ENCODE assay signal across 33 cellular contexts in the genomic region with DNA sequence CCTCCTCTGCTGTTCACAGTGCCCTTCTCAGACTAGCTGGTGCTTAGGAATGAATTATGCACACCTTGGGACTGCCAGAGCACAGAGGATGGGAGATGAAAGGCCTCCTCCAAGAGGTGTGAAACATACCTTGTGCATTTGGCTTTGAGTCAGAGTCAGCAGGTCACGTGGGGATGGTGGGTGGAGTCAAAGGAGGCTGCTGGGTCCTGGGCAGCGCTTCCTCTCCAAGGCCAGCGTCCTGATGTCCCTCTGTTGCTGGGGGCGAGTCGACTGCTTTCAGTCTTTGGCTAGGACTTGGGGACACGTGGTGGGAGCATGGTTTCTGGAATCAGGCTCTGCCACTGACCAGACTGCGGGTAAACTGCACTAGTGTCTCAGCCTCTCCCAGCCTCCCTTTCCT.
DNase-seq lines count a peak whose midpoint lies in the region; ATAC-seq, FAIRE-seq and TF ChIP-seq lines count a peak whose summit lies in the region.
"Had no signal": no experiment of that assay in that cellular context is flagged by ENCODE, and none has a peak within 500 bp of the region (broad histone marks: within the 10 kb centered on the region; RNA-seq: fewer than 3 reads in every experiment).

No MANE protein-coding gene starts in this region.

- BruUV-seq in HCT116 (replicated peaks; lab: Mats Ljungman, UMichigan): no TSS peak
- BruUV-seq in K562 (replicated peaks; lab: Mats Ljungman, UMichigan): no TSS peak

- H3K27me3 Mint-ChIP-seq in activated CD4-positive, alpha-beta T cell treated with anti-CD3 and anti-CD28 coated beads for 36 hours: no peaks in the 10 kb centered on the region
- H3K27me3 Mint-ChIP-seq: stimulated activated naive CD8-positive, alpha-beta T cell treated with anti-CD3 and anti-CD28 coated beads, Interleukin-15, Interleukin-2, amounts not matched to agents 100 ng/mL and 50 ng/mL, for 24 hours had no signal

- H3K4me3 ChIP-seq in HCT116 (replicated peaks in 1 of 2; ENCODE audit: low read depth in 1 of 2, low read length in 2 of 2) (no peak overlapping the region), K562 (no peak overlapping the region), right lobe of liver (no peak overlapping the region)
- H3K4me3 ChIP-seq: adrenal gland, colonic mucosa, esophagus squamous epithelium, SJCRH30, smooth muscle cell, tibial artery had no signal

- no peak overlapping the region for H3K27ac Mint-ChIP-seq in activated CD4-positive, alpha-beta T cell treated with anti-CD3 and anti-CD28 coated beads for 36 hours
- H3K27ac Mint-ChIP-seq: B cell; effector memory CD8-positive, alpha-beta T cell; stimulated activated naive CD8-positive, alpha-beta T cell treated with anti-CD3 and anti-CD28 coated beads, Interleukin-15, Interleukin-2, amounts not matched to agents 100 ng/mL and 50 ng/mL, for 24 hours; T-helper 17 cell had no signal

- no peaks in the 10 kb centered on the region for H3K9me1 ChIP-seq in K562 (ENCODE audit: control insufficient read depth, insufficient read depth, low read length)

- H4K20me1 ChIP-seq in HCT116 (ENCODE audit: insufficient read depth) (no peaks in the 10 kb centered on the region), K562 (replicated peaks; ENCODE audit: control insufficient read depth, insufficient read depth, low read length) (no peaks in the 10 kb centered on the region)

- H3K4me3 Mint-ChIP-seq in activated CD4-positive, alpha-beta T cell treated with anti-CD3 and anti-CD28 coated beads for 36 hours: no peak overlapping the region
- H3K4me3 Mint-ChIP-seq: B cell; effector memory CD8-positive, alpha-beta T cell; naive B cell; stimulated activated naive CD8-positive, alpha-beta T cell treated with anti-CD3 and anti-CD28 coated beads, Interleukin-15, Interleukin-2, amounts not matched to agents 100 ng/mL and 50 ng/mL, for 24 hours; T-helper 17 cell had no signal

- RAD21 ChIA-PET in HCT116 (lab: Charles Lee; ENCODE audit: low non-redundant PET in 1 of 2, low total read pairs in 2 of 2, uncharacterized antibody in 2 of 2, unreplicated experiment in 2 of 2): no interaction called here

- H3K9me3 ChIP-seq in HCT116 (ENCODE audit: control insufficient read depth in 1 of 2, insufficient read depth in 1 of 2, low read depth in 1 of 2, low read length in 2 of 2) (no peaks in the 10 kb centered on the region; a peak in 1 of 4 replicates), K562 (replicated peaks; ENCODE audit: control insufficient read depth, insufficient read depth, low read depth, low read length) (no peaks in the 10 kb centered on the region), right lobe of liver (no peaks in the 10 kb centered on the region)
- H3K9me3 ChIP-seq: adrenal gland, colonic mucosa, esophagus squamous epithelium, SJCRH30, tibial artery had no signal

- FAIRE-seq in K562 (lab: Jason Lieb, UNC): no peak
- FAIRE-seq: A204.1 had no signal

- H3K36me3 Mint-ChIP-seq in activated CD4-positive, alpha-beta T cell treated with anti-CD3 and anti-CD28 coated beads for 36 hours (ENCODE audit: low read depth): no peaks in the 10 kb centered on the region
- H3K36me3 Mint-ChIP-seq: naive B cell had no signal

- no peaks in the 10 kb centered on the region for H3K4me1 Mint-ChIP-seq in activated CD4-positive, alpha-beta T cell treated with anti-CD3 and anti-CD28 coated beads for 36 hours
- H3K4me1 Mint-ChIP-seq: B cell had no signal

- no peak overlapping the region for H2AFZ ChIP-seq in HCT116 (ENCODE audit: low read depth, low read length, poor library complexity, severe bottlenecking)
- no peak overlapping the region for H2AFZ ChIP-seq in K562 (ENCODE audit: low read depth, low read length)

- CTCF ChIA-PET in activated CD4-positive, alpha-beta T cell treated with anti-CD3 and anti-CD28 coated beads for 36 hours (lab: Charles Lee): no interaction called here
- CTCF ChIA-PET in HCT116 (lab: Charles Lee) (no interaction called here), K562 (lab: Yijun Ruan, JAX; ENCODE audit: low intra/inter-chr PET ratio) (no interaction called here)

- TF ChIP-seq CTCF in HCT116 (IDR thresholded peaks at IDR 0.05 in 2 of 3, conservative IDR thresholded peaks at IDR 0.05 in 1 of 3; ENCODE audit: borderline replicate concordance in 1 of 3, insufficient read depth in 1 of 3, low read depth in 2 of 3, low read length in 2 of 3) (no peak), K562 (IDR thresholded peaks at IDR 0.05 in 2 of 3, conservative IDR thresholded peaks at IDR 0.05 in 1 of 3; ENCODE audit: insufficient read depth in 2 of 3, low read depth in 1 of 3, low read length in 3 of 3) (no peak), right lobe of liver (IDR thresholded peaks at IDR 0.05) (no peak)

- WGBS in K562 (ENCODE audit: insufficient coverage, low coverage, missing lambda C conversion rate): 0% methylated on average over 7 of the region's 7 CpGs
- whole genome bisulfite sequencing in right lobe of liver (ENCODE audit: insufficient coverage, low coverage, low lambda C conversion rate, missing lambda C conversion rate): 47% methylated on average over 5 of the region's 7 CpGs

- peak; percentile 24 for DNase-seq in activated CD4-positive, alpha-beta T cell treated with anti-CD3 and anti-CD28 coated beads for 36 hours
- DNase-seq in activated CD4-positive, alpha-beta T cell treated with anti-CD3 and anti-CD28 coated beads, Interleukin-2, amount 50 U/mL, for 4 hours: no peak
- DNase-seq in HCT116 (ENCODE audit: low read depth, low spot score) (no peak), K562 (ENCODE audit: extremely low read depth in 1 of 4, low spot score in 3 of 4) (peak; percentile 21 to 48 (median 40)), renal cortical epithelial cell (ENCODE audit: low read depth) (peak; percentile 6), NCI-H69 (lab: John Stamatoyannopoulos, UW) (no peak), right lobe of liver (no peak), occipital lobe (lab: John Stamatoyannopoulos, UW) (no peak)
- DNase-seq: activated CD4-positive, alpha-beta T cell treated with anti-CD3 and anti-CD28 coated beads, Interleukin-2, amount 50 U/mL, for 1 hour; activated effector memory CD4-positive, alpha-beta T cell treated with Interleukin-2 at 50 U/mL for 16 hours; brain microvascular endothelial cell; colonic mucosa; COR-L47; effector memory CD8-positive, alpha-beta T cell; EL; esophagus squamous epithelium; H7; Karpas-422; left cardiac atrium; naive B cell; NCI-H1092; NCI-H2029; NCI-H446; PC-3; SJCRH30; stimulated activated CD4-positive, alpha-beta T cell treated with anti-CD3 and anti-CD28 coated beads, Interleukin-4, amount 100 ng/mL, for 1 hour; T-helper 17 cell; tibial artery had no signal

- H3K27ac ChIP-seq in HCT116 (ENCODE audit: low read depth, low read length): no peak overlapping the region
- H3K27ac ChIP-seq in K562 (ENCODE audit: extremely low read depth, low read depth, low read length): no peak overlapping the region
- H3K27ac ChIP-seq in right lobe of liver: no peak overlapping the region
- H3K27ac ChIP-seq: adrenal gland, brain microvascular endothelial cell, colonic mucosa, esophagus squamous epithelium, SJCRH30, tibial artery had no signal

- POLR2A ChIA-PET in activated CD4-positive, alpha-beta T cell treated with anti-CD3 and anti-CD28 coated beads for 36 hours (lab: Charles Lee): no interaction called here
- POLR2A ChIA-PET in HCT116 (lab: Charles Lee): no interaction called here
- POLR2A ChIA-PET in K562 (lab: Yijun Ruan, JAX): no interaction called here

- H3K4me2 ChIP-seq in HCT116 (ENCODE audit: low read length) (no peak overlapping the region), K562 (ENCODE audit: insufficient read depth, low read length) (no peak overlapping the region)
- H3K4me2 ChIP-seq: smooth muscle cell had no signal

- H3K27me3 ChIP-seq in HCT116 (ENCODE audit: insufficient read depth, low read length) (0 out of 2 replicates have a peak, but pooled peaks cover 3% of the 10 kb centered on the region), K562 (ENCODE audit: control insufficient read depth in 2 of 2, insufficient read depth in 2 of 2, low read length in 2 of 2) (peaks cover 0 to 4% of the 10 kb centered on the region in 2 experiments; a peak in 1 of 5 replicates), right lobe of liver (no peaks in the 10 kb centered on the region)
- H3K27me3 ChIP-seq: adrenal gland, brain microvascular endothelial cell, colonic mucosa, tibial artery had no signal

- ATAC-seq in activated CD4-positive, alpha-beta T cell treated with anti-CD3 and anti-CD28 coated beads for 36 hours: no peak
- ATAC-seq in HCT116: peak; percentile 34; the same call in 1 of the 2 replicates
- peak; percentile 79 for ATAC-seq in K562
- ATAC-seq in right lobe of liver: no peak
- ATAC-seq: effector memory CD8-positive, alpha-beta T cell; left cardiac atrium; PC-3; T-helper 17 cell had no signal

- no peaks in the 10 kb centered on the region for H3K79me2 ChIP-seq in HCT116 (ENCODE audit: insufficient read depth, low read length)
- no peaks in the 10 kb centered on the region for H3K79me2 ChIP-seq in K562 (ENCODE audit: control insufficient read depth, insufficient read depth, low read length)

- TF ChIP-seq EP300 in K562 (IDR thresholded peaks at IDR 0.05; ENCODE audit: low read length): no peak

- in situ Hi-C loops in K562 (cut with MboI): no loop called here

- intact Hi-C loops in activated CD4-positive, alpha-beta T cell treated with anti-CD3 and anti-CD28 coated beads for 36 hours (cut with DNase I, micrococcal nuclease): no loop called here
- intact Hi-C loops in HCT116 (cut with micrococcal nuclease) (no loop called here), K562 (cut with micrococcal nuclease) (no loop called here), right lobe of liver (cut with DNase I) (no loop called here)

- no peaks in the 10 kb centered on the region for H3K9me2 ChIP-seq in HCT116 (ENCODE audit: insufficient read depth)

- H3K4me1 ChIP-seq in HCT116 (ENCODE audit: control insufficient read depth in 1 of 2, insufficient read depth in 2 of 2, low read length in 2 of 2): no peaks in the 10 kb centered on the region
- no peaks in the 10 kb centered on the region for H3K4me1 ChIP-seq in K562 (replicated peaks in 1 of 2; ENCODE audit: control insufficient read depth in 2 of 2, insufficient read depth in 2 of 2, low read length in 2 of 2)
- H3K4me1 ChIP-seq in right lobe of liver: no peaks in the 10 kb centered on the region
- H3K4me1 ChIP-seq: adrenal gland, colonic mucosa, esophagus squamous epithelium, SJCRH30, tibial artery had no signal

- no peaks in the 10 kb centered on the region for H3K36me3 ChIP-seq in HCT116 (ENCODE audit: control insufficient read depth in 1 of 2, insufficient read depth in 2 of 2, low read length in 2 of 2)
- no peaks in the 10 kb centered on the region for H3K36me3 ChIP-seq in K562 (ENCODE audit: control insufficient read depth, insufficient read depth, low read length)
- no peaks in the 10 kb centered on the region for H3K36me3 ChIP-seq in right lobe of liver
- H3K36me3 ChIP-seq: adrenal gland, brain microvascular endothelial cell, colonic mucosa, esophagus squamous epithelium, SJCRH30, tibial artery had no signal

- no peak overlapping the region for H3K9ac ChIP-seq in HCT116 (ENCODE audit: low read length)
- H3K9ac ChIP-seq in K562 (ENCODE audit: insufficient read depth in 1 of 2, low read depth in 2 of 2, low read length in 2 of 2): no peak overlapping the region

- H3K9me3 Mint-ChIP-seq in activated CD4-positive, alpha-beta T cell treated with anti-CD3 and anti-CD28 coated beads for 36 hours (ENCODE audit: low read depth): no peaks in the 10 kb centered on the region
- H3K9me3 Mint-ChIP-seq: effector memory CD8-positive, alpha-beta T cell; stimulated activated naive CD8-positive, alpha-beta T cell treated with anti-CD3 and anti-CD28 coated beads, Interleukin-15, Interleukin-2, amounts not matched to agents 100 ng/mL and 50 ng/mL, for 24 hours had no signal

- TF ChIP-seq RAD21 in HCT116 (IDR thresholded peaks at IDR 0.05; ENCODE audit: low read depth) (no peak), K562 (CRISPR knock-in tag; conservative IDR thresholded peaks at IDR 0.05 in 1 of 2, IDR thresholded peaks at IDR 0.05 in 1 of 2) (no peak)

- no peak for TF ChIP-seq POLR2A in HCT116 (IDR thresholded peaks at IDR 0.05; ENCODE audit: borderline replicate concordance, extremely low read depth, insufficient read depth, insufficient read length)
- no peak for TF ChIP-seq POLR2A in K562 (conservative IDR thresholded peaks at IDR 0.05)
- no peak for TF ChIP-seq POLR2A in right lobe of liver (IDR thresholded peaks at IDR 0.05)

Comparison
In these comparisons a context has a peak if more than half of its experiments do, and no peak if none do; other contexts are left out.
1. DNase-seq: peak in activated CD4-positive, alpha-beta T cell treated with anti-CD3 and anti-CD28 coated beads for 36 hours (single experiment), K562 (4 of 4) and renal cortical epithelial cell (single experiment); none in activated CD4-positive, alpha-beta T cell treated with anti-CD3 and anti-CD28 coated beads, Interleukin-2, amount 50 U/mL, for 4 hours (0 of 2), HCT116 (single experiment), NCI-H69 (single experiment), right lobe of liver (0 of 3) and occipital lobe (single experiment).
2. ATAC-seq: peak in HCT116 (single experiment) and K562 (single experiment); none in activated CD4-positive, alpha-beta T cell treated with anti-CD3 and anti-CD28 coated beads for 36 hours (single experiment) and right lobe of liver (0 of 4).